ENCODE assay signal across 7 cellular contexts in genomic region chr12:121466800-121467637, GRCh38.
DNase-seq lines count a peak whose midpoint lies in the region; ATAC-seq, FAIRE-seq and TF ChIP-seq lines count a peak whose summit lies in the region.

No MANE protein-coding gene starts in this region.

- H3K27ac ChIP-seq in astrocyte (ENCODE audit: low read depth, low read length) (peak overlapping the region; percentile 50), iPS DF 6.9 (ENCODE audit: low read length) (no peak overlapping the region), gastrocnemius medialis (peak overlapping the region; percentile 76 to 84 (median 82))

- H3K79me2 ChIP-seq in astrocyte (ENCODE audit: insufficient read depth, low read length) = peaks cover 38% of the 10 kb centered on the region

- WGBS in iPS DF 6.9 (ENCODE audit: insufficient coverage, insufficient read length) = no CpG with 5 or more reads among the region's 138 CpGs

- H3K27ac Mint-ChIP-seq in astrocyte (ENCODE audit: unreplicated experiment) = no peak overlapping the region

- peaks cover 31% of the 10 kb centered on the region for H4K20me1 ChIP-seq in astrocyte (ENCODE audit: insufficient read depth, low read length)

- H2AFZ ChIP-seq in astrocyte (ENCODE audit: low read depth, low read length) = peak overlapping the region; percentile 81

- in situ Hi-C loops in gastrocnemius medialis (cut with MboI; ENCODE audit: low sequenced_read_pairs in 4 of 4) = no loop called here

- H3K9me3 Mint-ChIP-seq in astrocyte (ENCODE audit: unreplicated experiment) = no peaks in the 10 kb centered on the region

- TF ChIP-seq POLR2A in gastrocnemius medialis (IDR thresholded peaks at IDR 0.05) = peak; percentile 65 to 75

- peak overlapping the region; percentile 95 for H3K4me2 ChIP-seq in astrocyte (ENCODE audit: low read length)

- no peaks in the 10 kb centered on the region for H3K27me3 ChIP-seq in astrocyte (ENCODE audit: insufficient read depth, low read length)
- H3K27me3 ChIP-seq in iPS DF 6.9 (ENCODE audit: control insufficient read depth, insufficient read depth, low read length) = no peaks in the 10 kb centered on the region
- H3K27me3 ChIP-seq in gastrocnemius medialis = no peaks in the 10 kb centered on the region

- peak; percentile 88 for ATAC-seq in GM18502 (IDR thresholded peaks at IDR 0.05; ENCODE audit: poor library complexity, unreplicated experiment)
- peak; percentile 90 for ATAC-seq in HG02798 (IDR thresholded peaks at IDR 0.05; ENCODE audit: poor library complexity, unreplicated experiment)
- peak; percentile 86 to 88 for ATAC-seq in gastrocnemius medialis

- H3K9ac ChIP-seq in astrocyte (ENCODE audit: low read length) = peak overlapping the region; percentile 80

- H3K27me3 Mint-ChIP-seq in astrocyte (ENCODE audit: low read depth, unreplicated experiment) = peaks cover 5% of the 10 kb centered on the region

- no peaks in the 10 kb centered on the region for H3K36me3 Mint-ChIP-seq in astrocyte (ENCODE audit: low read depth, unreplicated experiment)

- H3K4me3 ChIP-seq in astrocyte (ENCODE audit: insufficient read depth, low read depth, low read length) = peak overlapping the region; percentile 66
- H3K4me3 ChIP-seq in iPS DF 6.9 (ENCODE audit: low read length) = peak overlapping the region; percentile 90
- peak overlapping the region; percentile 51 to 67 (median 64) for H3K4me3 ChIP-seq in gastrocnemius medialis

- FAIRE-seq in astrocyte (lab: Jason Lieb, UNC) = no peak

- H3K4me1 Mint-ChIP-seq in astrocyte (ENCODE audit: low read depth, unreplicated experiment) = peaks cover 9% of the 10 kb centered on the region

- no peak overlapping the region for H3K4me3 Mint-ChIP-seq in astrocyte (ENCODE audit: unreplicated experiment)

- no peak for TF ChIP-seq CTCF in astrocyte (IDR thresholded peaks at IDR 0.05; ENCODE audit: insufficient read depth, low read depth, low read length)
- TF ChIP-seq CTCF in gastrocnemius medialis (IDR thresholded peaks at IDR 0.05 in 4 of 5, conservative IDR thresholded peaks at IDR 0.05 in 1 of 5) = no peak

- intact Hi-C loops in gastrocnemius medialis (cut with DNase I; ENCODE audit: low total_unique reads) = loop anchor here (1.0 kb wide), 1 partner anchor 115 kb away; the partner anchor contains the start of gene ANAPC5

- H3K9me3 ChIP-seq in astrocyte (ENCODE audit: insufficient read depth, low read depth, low read length) = no peaks in the 10 kb centered on the region
- H3K9me3 ChIP-seq in iPS DF 6.9 (ENCODE audit: control insufficient read depth, insufficient read depth, low read length) = no peaks in the 10 kb centered on the region
- H3K9me3 ChIP-seq in gastrocnemius medialis = no peaks in the 10 kb centered on the region

- no peaks in the 10 kb centered on the region for H3K36me3 ChIP-seq in astrocyte (ENCODE audit: insufficient read depth, low read length)
- H3K36me3 ChIP-seq in iPS DF 6.9 (ENCODE audit: control insufficient read depth, insufficient read depth, low read length) = peaks cover 2% of the 10 kb centered on the region; the same call in 1 of the 2 replicates
- no peaks in the 10 kb centered on the region for H3K36me3 ChIP-seq in gastrocnemius medialis

- peak; percentile 64 for DNase-seq in NCI-H1417 treated with DMSO at 0.1 percent for 48 hours (lab: John Stamatoyannopoulos, UW)
- peak; percentile 82 for DNase-seq in T-helper 9 cell
- peak; percentile 72 for DNase-seq in astrocyte (ENCODE audit: low read depth)
- DNase-seq in iPS DF 6.9 (ENCODE audit: low read depth, low spot score) = no peak
- DNase-seq in gastrocnemius medialis = peak; percentile 78 to 87

- H3K4me1 ChIP-seq in astrocyte (ENCODE audit: insufficient read depth, low read length) = peaks cover 15% of the 10 kb centered on the region
- H3K4me1 ChIP-seq in iPS DF 6.9 (ENCODE audit: control insufficient read depth, insufficient read depth, low read length) = no peaks in the 10 kb centered on the region
- H3K4me1 ChIP-seq in gastrocnemius medialis = peaks cover 11 to 12% of the 10 kb centered on the region in 2 donors
